In the genomic region with DNA sequence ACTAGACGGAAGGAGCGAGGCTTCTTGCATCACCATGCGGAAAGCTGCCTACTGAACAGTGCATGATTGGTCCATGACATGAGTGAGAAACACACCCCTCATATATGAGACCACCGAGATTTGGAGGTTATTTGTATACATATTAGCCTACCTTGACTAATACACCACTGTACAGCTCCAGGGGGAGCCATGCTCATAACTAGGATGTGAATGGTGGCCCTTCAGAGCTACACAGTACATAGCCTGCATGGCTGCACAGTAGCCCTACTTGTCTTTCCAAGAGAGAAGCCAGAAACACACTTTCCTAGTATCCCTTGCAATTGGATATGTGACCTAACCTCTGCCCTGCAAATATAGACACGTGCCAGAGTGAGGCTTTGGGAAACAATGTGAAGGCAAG, we compare ENCODE assay signal across 16 cellular contexts. TPM values are rescaled to one million over a fixed set of nuclear protein-coding genes. Genes with fewer than 3 reads are reported as not detected.
DNase-seq lines count a peak whose midpoint lies in the region; TF ChIP-seq lines count a peak whose summit lies in the region.
"Had no signal": no experiment of that assay in that cellular context is flagged by ENCODE, and none has a peak within 500 bp of the region (broad histone marks: within the 10 kb centered on the region; RNA-seq: fewer than 3 reads in every experiment).

No MANE protein-coding gene starts in this region.

- H3K9ac ChIP-seq in Loucy (ENCODE audit: low read depth, low read length, poor library complexity, severe bottlenecking) (no peak overlapping the region), parathyroid adenoma (no peak overlapping the region)

- H3K36me3 ChIP-seq in Loucy (ENCODE audit: insufficient read depth, low read length) (no peaks in the 10 kb centered on the region), parathyroid adenoma (ENCODE audit: control insufficient read depth, insufficient read depth, low read length) (no peaks in the 10 kb centered on the region)

- no peaks in the 10 kb centered on the region for H3K27me3 ChIP-seq in Loucy (ENCODE audit: insufficient read depth, low read length, poor library complexity, severe bottlenecking)
- no peaks in the 10 kb centered on the region for H3K27me3 ChIP-seq in parathyroid adenoma (ENCODE audit: control insufficient read depth, insufficient read depth, low read length)

- H3K9me2 ChIP-seq in Loucy (replicated peaks; ENCODE audit: low read depth, low read length): no peaks in the 10 kb centered on the region

- H3K4me3 ChIP-seq in Loucy (ENCODE audit: low read length, poor library complexity, severe bottlenecking) (no peak overlapping the region), parathyroid adenoma (ENCODE audit: low read depth, low read length) (no peak overlapping the region)
- H3K4me3 ChIP-seq: A549 had no signal

- H3K9me3 ChIP-seq in Loucy (ENCODE audit: insufficient read depth, low read depth, low read length) (no peaks in the 10 kb centered on the region), parathyroid adenoma (ENCODE audit: control insufficient read depth, low read length) (no peaks in the 10 kb centered on the region)
- H3K9me3 ChIP-seq: A549 had no signal

- BruUV-seq in MCF 10A (replicated peaks; lab: Mats Ljungman, UMichigan): no TSS peak

- H4K20me1 ChIP-seq in Loucy (ENCODE audit: insufficient read depth, low read length, poor library complexity, severe bottlenecking): no peaks in the 10 kb centered on the region

- CTCF ChIA-PET in MCF 10A (lab: Yijun Ruan, JAX): interaction anchor here (0.6 kb wide), 1 partner anchor 211 kb away, joined by 3 read pairs; no protein-coding TSS in a partner anchor

- peaks cover 1% of the 10 kb centered on the region for H3K27me3 Mint-ChIP-seq in dendritic cell treated with granulocyte-macrophage colony-stimulating factor and Interleukin-4, amounts not matched to agents 40 ng/mL and 50 ng/mL, for 4 days
- peaks cover 14% of the 10 kb centered on the region for H3K27me3 Mint-ChIP-seq in MCF 10A (ENCODE audit: insufficient read depth, unreplicated experiment)

- TF ChIP-seq CTCF in Loucy (conservative IDR thresholded peaks at IDR 0.05; ENCODE audit: low read length) (0 out of 2 replicates have a peak, but pooled peaks have one; percentile 12), parathyroid adenoma (IDR thresholded peaks at IDR 0.05) (no peak), MCF 10A (IDR thresholded peaks at IDR 0.05; ENCODE audit: unreplicated experiment) (no peak)

- no peak overlapping the region for H3K4me3 Mint-ChIP-seq in dendritic cell treated with granulocyte-macrophage colony-stimulating factor and Interleukin-4, amounts not matched to agents 40 ng/mL and 50 ng/mL, for 4 days
- H3K4me3 Mint-ChIP-seq in MCF 10A (ENCODE audit: unreplicated experiment): no peak overlapping the region
- H3K4me3 Mint-ChIP-seq: CD14-positive monocyte; CD8-positive, alpha-beta T cell; H9 had no signal

- H3K79me2 ChIP-seq in Loucy (ENCODE audit: insufficient read depth, low read length) (no peaks in the 10 kb centered on the region), parathyroid adenoma (no peaks in the 10 kb centered on the region)

- H3K9me3 Mint-ChIP-seq in dendritic cell treated with granulocyte-macrophage colony-stimulating factor and Interleukin-4, amounts not matched to agents 40 ng/mL and 50 ng/mL, for 4 days: no peaks in the 10 kb centered on the region
- no peaks in the 10 kb centered on the region for H3K9me3 Mint-ChIP-seq in MCF 10A (ENCODE audit: unreplicated experiment)
- H3K9me3 Mint-ChIP-seq: CD8-positive, alpha-beta T cell had no signal

- no peaks in the 10 kb centered on the region for H3K36me3 Mint-ChIP-seq in dendritic cell treated with granulocyte-macrophage colony-stimulating factor and Interleukin-4, amounts not matched to agents 40 ng/mL and 50 ng/mL, for 4 days (ENCODE audit: low read depth)
- no peaks in the 10 kb centered on the region for H3K36me3 Mint-ChIP-seq in MCF 10A (ENCODE audit: insufficient read depth, unreplicated experiment)
- H3K36me3 Mint-ChIP-seq: CD14-positive monocyte; CD8-positive, alpha-beta T cell had no signal

- DNase-seq in NCI-H2029 treated with DMSO at 0.1 percent for 48 hours (lab: John Stamatoyannopoulos, UW): peak; percentile 68
- DNase-seq in AG08396 (ENCODE audit: low spot score): no peak
- no peak for DNase-seq in MCF 10A (ENCODE audit: unreplicated experiment)
- no peak for DNase-seq in mesenteric fat pad (ENCODE audit: low spot score)
- DNase-seq: CD8-positive, alpha-beta T cell; COR-L47; DMS153; DMS79 treated with DMSO at 0.1 percent for 48 hours; GF-D8; GOT3; H9 had no signal

- no peak overlapping the region for H3K27ac ChIP-seq in parathyroid adenoma
- H3K27ac ChIP-seq: A549 had no signal

- POLR2A ChIA-PET in MCF 10A (lab: Yijun Ruan, JAX): no interaction called here

- H3K4me2 ChIP-seq in Loucy (ENCODE audit: low read depth, low read length, poor library complexity, severe bottlenecking) (no peak overlapping the region), parathyroid adenoma (ENCODE audit: low read length) (no peak overlapping the region)
- H3K4me2 ChIP-seq: A549 had no signal

- H2AFZ ChIP-seq in Loucy (ENCODE audit: low read length) (no peak overlapping the region), parathyroid adenoma (peak overlapping the region; percentile 1)

- H3K27ac Mint-ChIP-seq in dendritic cell treated with granulocyte-macrophage colony-stimulating factor and Interleukin-4, amounts not matched to agents 40 ng/mL and 50 ng/mL, for 4 days: peak overlapping the region; percentile 75
- no peak overlapping the region for H3K27ac Mint-ChIP-seq in MCF 10A (ENCODE audit: low read depth, unreplicated experiment)
- H3K27ac Mint-ChIP-seq: CD14-positive monocyte; CD8-positive, alpha-beta T cell; H9 had no signal

- H3F3A ChIP-seq in Loucy (ENCODE audit: low read depth): no peaks in the 10 kb centered on the region

- H3K4me1 ChIP-seq in Loucy (ENCODE audit: insufficient read depth, low read length, poor library complexity, severe bottlenecking): no peaks in the 10 kb centered on the region
- no peaks in the 10 kb centered on the region for H3K4me1 ChIP-seq in parathyroid adenoma
- H3K4me1 ChIP-seq: A549 had no signal

- H3K4me1 Mint-ChIP-seq in dendritic cell treated with granulocyte-macrophage colony-stimulating factor and Interleukin-4, amounts not matched to agents 40 ng/mL and 50 ng/mL, for 4 days (ENCODE audit: low read depth): peaks cover 53% of the 10 kb centered on the region
- H3K4me1 Mint-ChIP-seq in MCF 10A (ENCODE audit: insufficient read depth, unreplicated experiment): no peaks in the 10 kb centered on the region

- intact Hi-C loops in dendritic cell treated with granulocyte-macrophage colony-stimulating factor and Interleukin-4, amounts not matched to agents 40 ng/mL and 50 ng/mL, for 4 days (cut with micrococcal nuclease): loop anchor here (5.0 kb wide), 1 partner anchor 36 kb away; no protein-coding TSS in a partner anchor
- intact Hi-C loops in MCF 10A (cut with micrococcal nuclease): no loop called here

RNA-seq across cellular contexts. Expression of gene MCUR1, which starts 21.8 kb away (rescaled TPM):
- total RNA-seq in MCF 10A (2022): 26.8 and 30.4 TPM in 2 replicates
- total RNA-seq in mesenteric fat pad: 28.8 TPM
